8 cellular contexts compared by ENCODE assay signal in the genomic region with DNA sequence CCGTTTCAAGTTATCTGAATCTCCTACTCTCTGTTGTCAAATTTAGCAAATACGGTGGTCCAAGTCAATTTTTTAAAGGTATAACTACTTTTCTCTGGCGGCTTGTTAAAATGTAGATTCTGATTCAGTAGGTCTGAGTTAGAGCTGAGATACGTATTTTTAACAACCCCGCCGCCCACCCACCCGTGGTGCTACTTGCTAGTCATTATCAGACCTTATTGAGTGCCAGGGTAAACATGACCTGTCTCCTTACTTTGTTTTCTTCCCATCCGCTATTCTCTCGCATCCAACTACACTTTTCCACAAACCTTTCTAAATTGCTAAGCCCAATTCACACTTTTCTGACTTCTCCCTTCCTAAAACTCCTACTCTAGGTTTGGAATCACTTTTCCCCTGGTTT. TPM values are rescaled to one million over a fixed set of nuclear protein-coding genes. Genes with fewer than 3 reads are reported as not detected.
DNase-seq lines count a peak whose midpoint lies in the region; ATAC-seq, FAIRE-seq and TF ChIP-seq lines count a peak whose summit lies in the region.

No MANE protein-coding gene starts in this region.

- H3K27me3 ChIP-seq in cardiac muscle cell, result no peaks in the 10 kb centered on the region

- peak overlapping the region; percentile 82 to 98 for H3K4me3 Mint-ChIP-seq in stimulated activated naive CD8-positive, alpha-beta T cell treated with anti-CD3 and anti-CD28 coated beads, Interleukin-15, amount 100 ng/mL, for 72 hours

- peak overlapping the region; percentile 99 to 100 for H3K27ac Mint-ChIP-seq in stimulated activated naive CD8-positive, alpha-beta T cell treated with anti-CD3 and anti-CD28 coated beads, Interleukin-15, amount 100 ng/mL, for 72 hours

- DNase-seq in cardiac muscle cell (ENCODE audit: low read depth in 1 of 2, low spot score in 1 of 2), result no peak
- DNase-seq in left ventricle myocardium superior, result no peak
- DNase-seq in activated naive CD4-positive, alpha-beta T cell treated with anti-CD3 and anti-CD28 coated beads, Interleukin-2, amount 50 U/mL, for 16 hours, result peak; percentile 53
- peak; percentile 36 for DNase-seq in left kidney (ENCODE audit: low read depth, low spot score)
- DNase-seq in stimulated activated naive CD8-positive, alpha-beta T cell treated with anti-CD3 and anti-CD28 coated beads, Interleukin-15, amount 100 ng/mL, for 72 hours, result peak in 1 of 2 donors; percentile 12
- no peak for DNase-seq in GM12892 (ENCODE audit: insufficient read length)
- DNase-seq in activated gamma-delta T cell treated with Interleukin-2 at 50 U/mL for 16 hours, result no peak

- H3K27me3 Mint-ChIP-seq in stimulated activated naive CD8-positive, alpha-beta T cell treated with anti-CD3 and anti-CD28 coated beads, Interleukin-15, amount 100 ng/mL, for 72 hours, result no peaks in the 10 kb centered on the region

- no peak for TF ChIP-seq POLR2A in GM12892 (IDR thresholded peaks at IDR 0.05; ENCODE audit: low read depth, low read length)

- no peak for ATAC-seq in left ventricle myocardium superior
- ATAC-seq in stimulated activated naive CD8-positive, alpha-beta T cell treated with anti-CD3 and anti-CD28 coated beads, Interleukin-15, amount 100 ng/mL, for 72 hours, result no peak
- ATAC-seq in HG03039 (IDR thresholded peaks at IDR 0.05; ENCODE audit: unreplicated experiment), result no peak

- H3K4me1 ChIP-seq in cardiac muscle cell (ENCODE audit: low read depth), result peaks cover 12% of the 10 kb centered on the region

- H3K27ac ChIP-seq in cardiac muscle cell, result peak overlapping the region; percentile 100

- no peak for FAIRE-seq in GM12892 (lab: Jason Lieb, UNC)

- H3K9me3 Mint-ChIP-seq in stimulated activated naive CD8-positive, alpha-beta T cell treated with anti-CD3 and anti-CD28 coated beads, Interleukin-15, amount 100 ng/mL, for 72 hours, result no peaks in the 10 kb centered on the region

- intact Hi-C loops in left ventricle myocardium superior (cut with micrococcal nuclease), result no loop called here

- no peaks in the 10 kb centered on the region for H3K36me3 ChIP-seq in cardiac muscle cell

- H3K9me3 ChIP-seq in cardiac muscle cell (ENCODE audit: low read depth), result no peaks in the 10 kb centered on the region

- H3K4me3 ChIP-seq in cardiac muscle cell, result peak overlapping the region; percentile 81

- no peak for TF ChIP-seq CTCF in cardiac muscle cell (IDR thresholded peaks at IDR 0.05; ENCODE audit: low read depth, low read length)

- H3K4me1 Mint-ChIP-seq in stimulated activated naive CD8-positive, alpha-beta T cell treated with anti-CD3 and anti-CD28 coated beads, Interleukin-15, amount 100 ng/mL, for 72 hours, result peaks cover 34% of the 10 kb centered on the region

RNA-seq across cellular contexts. Expression of a gene that starts 0.7 kb away (rescaled TPM):
- total RNA-seq in cardiac muscle cell (30.7 and 32.6 TPM in 2 replicates), left ventricle myocardium superior (33.8 TPM)
- 30.9 and 36.0 TPM in 2 replicates for polyA plus RNA-seq in cardiac muscle cell
- 23.3 TPM for polyA plus RNA-seq in GM12892 (2012; ENCODE audit: missing spikeins)

RNA-seq across cellular contexts. Expression of a gene that starts 8.5 kb away (rescaled TPM):
- total RNA-seq in cardiac muscle cell (14.6 and 25.2 TPM in 2 replicates), left ventricle myocardium superior (9.2 TPM)
- polyA plus RNA-seq in cardiac muscle cell, result 20.6 and 27.8 TPM in 2 replicates
- polyA plus RNA-seq in GM12892 (2012; ENCODE audit: missing spikeins), result 14.5 TPM

RNA-seq across cellular contexts. Expression of a gene that starts 55.1 kb away (rescaled TPM):
- 21.5 and 24.9 TPM in 2 replicates for total RNA-seq in cardiac muscle cell
- 19.9 and 20.6 TPM in 2 replicates for polyA plus RNA-seq in cardiac muscle cell
- 6.2 TPM for total RNA-seq in left ventricle myocardium superior
- polyA plus RNA-seq in GM12892 (2012; ENCODE audit: missing spikeins), result 19.9 TPM

RNA-seq across cellular contexts. Expression of a gene that starts 57.7 kb away (rescaled TPM):
- not detected in 2 replicates for total RNA-seq in cardiac muscle cell
- 0.21 and 0.44 TPM in 2 replicates for polyA plus RNA-seq in cardiac muscle cell
- not detected for total RNA-seq in left ventricle myocardium superior
- polyA plus RNA-seq in GM12892 (2012; ENCODE audit: missing spikeins), result 0.19 TPM

Comparison
In these comparisons a context has a peak if more than half of its experiments do, and no peak if none do; other contexts are left out.
1. DNase-seq: peak in activated naive CD4-positive, alpha-beta T cell treated with anti-CD3 and anti-CD28 coated beads, Interleukin-2, amount 50 U/mL, for 16 hours (single experiment) and left kidney (single experiment); none in cardiac muscle cell (0 of 2), left ventricle myocardium superior (single experiment), GM12892 (single experiment) and activated gamma-delta T cell treated with Interleukin-2 at 50 U/mL for 16 hours (single experiment).